Comparison of ENCODE assay signal across 8 cellular contexts in genomic region chr6:154995241-154996162, GRCh38. TPM values are rescaled to one million over a fixed set of nuclear protein-coding genes. Genes with fewer than 3 reads are reported as not detected.
DNase-seq lines count a peak whose midpoint lies in the region; ATAC-seq, FAIRE-seq and TF ChIP-seq lines count a peak whose summit lies in the region.

TIAM2 (plus strand) TSS chr6:154995315; CDS start chr6:155129224, 133,909 bp downstream.

- H3K79me2 ChIP-seq in GM12878 (ENCODE audit: control insufficient read depth, insufficient read depth, low read length) = no peaks in the 10 kb centered on the region

- no peak within 1 kb of the TSS for H3K9ac ChIP-seq in GM12878 (ENCODE audit: control insufficient read depth, insufficient read depth, low read length)

- peak within 1 kb of the TSS; percentile 74 for H3K4me2 ChIP-seq in GM12878 (ENCODE audit: control insufficient read depth, insufficient read depth)

- no peak for TF ChIP-seq EP300 in GM12878 (IDR thresholded peaks at IDR 0.05; ENCODE audit: borderline replicate concordance in 1 of 2, control insufficient read depth in 1 of 2, low read depth in 2 of 2, low read length in 2 of 2)

- peak; percentile 47 for ATAC-seq in GM18498 (IDR thresholded peaks at IDR 0.05; ENCODE audit: unreplicated experiment)
- peak; percentile 64 for ATAC-seq in GM12878

- SMC1A ChIA-PET in GM12878 (lab: Charles Lee; ENCODE audit: uncharacterized antibody, unreplicated experiment) = no interaction called here

- in situ Hi-C loops in GM12878 (cut with MboI) = no loop called here

- RAD21 ChIA-PET in GM12878 (lab: Charles Lee; ENCODE audit: unreplicated experiment) = no interaction called here

- DNase-seq in NCI-H226 = peak; percentile 11
- DNase-seq in GM12878 (ENCODE audit: low read depth, low spot score) = no peak
- DNase-seq in islet precursor cell = peak; percentile 83
- peak in 3 of 4 experiments; percentile 5 to 27 (median 6) for DNase-seq in stimulated activated CD4-positive, alpha-beta T cell treated with anti-CD3 and anti-CD28 coated beads, Interleukin-1b, Interleukin-23, amount 100 ng/mL, for 24 hours (ENCODE audit: low read depth in 4 of 4, low spot score in 1 of 4)
- no peak for DNase-seq in AML-193 (lab: John Stamatoyannopoulos, UW)
- no peak for DNase-seq in NCI-H187 treated with DMSO at 0.1 percent for 48 hours (lab: John Stamatoyannopoulos, UW)
- no peak for DNase-seq in superior temporal gyrus (ENCODE audit: extremely low spot score)

- no peak for TF ChIP-seq CTCF in GM12878 (IDR thresholded peaks at IDR 0.05 in 2 of 3, conservative IDR thresholded peaks at IDR 0.05 in 1 of 3; ENCODE audit: control insufficient read depth in 2 of 3, extremely low read depth in 1 of 3, insufficient read depth in 1 of 3, low read depth in 3 of 3, low read length in 3 of 3)

- no peaks in the 10 kb centered on the region for H4K20me1 ChIP-seq in GM12878 (ENCODE audit: control insufficient read depth, insufficient read depth)

- H3K36me3 ChIP-seq in GM12878 (ENCODE audit: control insufficient read depth in 2 of 2, insufficient read depth in 2 of 2, low read length in 1 of 2) = no peaks in the 10 kb centered on the region

- FAIRE-seq in GM12878 (lab: Jason Lieb, UNC) = no peak

- H3K27ac ChIP-seq in GM12878 (ENCODE audit: control insufficient read depth, insufficient read depth) = no peak within 1 kb of the TSS

- 0 out of 2 replicates have a peak within 1 kb of the TSS, but pooled peaks have one; percentile 34 for H2AFZ ChIP-seq in GM12878 (ENCODE audit: control insufficient read depth, low read depth, low read length)

- CTCF ChIA-PET in GM12878 (lab: Yijun Ruan, JAX) = no interaction called here

- no peak for TF ChIP-seq POLR2A in GM12878 (IDR thresholded peaks at IDR 0.05; ENCODE audit: low read depth, low read length)

- 7% methylated on average over 76 of the region's 114 CpGs for WGBS in GM12878 (ENCODE audit: insufficient coverage, insufficient replicate concordance, low lambda C conversion rate, missing lambda C conversion rate)

- intact Hi-C loops in GM12878 (cut with micrococcal nuclease; ENCODE audit: unreplicated experiment) = no loop called here

- TF ChIP-seq RAD21 in GM12878 (IDR thresholded peaks at IDR 0.05; ENCODE audit: insufficient read depth, low read depth, low read length) = no peak

- H3K27me3 ChIP-seq in GM12878 (replicated peaks in 1 of 2; ENCODE audit: control insufficient read depth in 2 of 2, insufficient read depth in 2 of 2, low read length in 1 of 2) = peaks cover 5 to 10% of the 10 kb centered on the region in 2 experiments; a peak in 3 of 4 replicates

- no peaks in the 10 kb centered on the region for H3K9me3 ChIP-seq in GM12878 (replicated peaks; ENCODE audit: control insufficient read depth, insufficient read depth, low read length)

- H3K4me1 ChIP-seq in GM12878 (ENCODE audit: control insufficient read depth, insufficient read depth, low read length) = no peaks in the 10 kb centered on the region

- H3K4me3 ChIP-seq in GM12878 = peak within 1 kb of the TSS; percentile 55; the same call in 1 of the 2 replicates

- POLR2A ChIA-PET in GM12878 (lab: Charles Lee) = no interaction called here

- no TSS peak for BruUV-seq in GM12878 (replicated peaks; lab: Mats Ljungman, UMichigan)

TF ChIP-seq in GM12878, 131 proteins besides CTCF, POLR2A, EP300 and RAD21:
- TF ChIP-seq SUZ12 (IDR thresholded peaks at IDR 0.05; ENCODE audit: unreplicated experiment) = peak; percentile 54
- TF ChIP-seq TCF3 (IDR thresholded peaks at IDR 0.05; ENCODE audit: borderline replicate concordance, insufficient read depth, low read depth, low read length) = no peak
- peak; percentile 86 for TF ChIP-seq HDAC6 (IDR thresholded peaks at IDR 0.05; ENCODE audit: unreplicated experiment)
- no peak for TF ChIP-seq BHLHE40 (IDR thresholded peaks at IDR 0.05; ENCODE audit: borderline replicate concordance in 1 of 2, low read depth in 2 of 2, low read length in 1 of 2)
- TF ChIP-seq SIN3A (IDR thresholded peaks at IDR 0.05; ENCODE audit: low read depth, low read length) = no peak
- peak; percentile 25; the same call in 1 of the 2 replicates for TF ChIP-seq IKZF1 (conservative IDR thresholded peaks at IDR 0.05)

RNA-seq across cellular contexts. Expression of gene TIAM2, which starts in this region (rescaled TPM):
- total RNA-seq in GM12878 (2013; cell fraction: nucleolus; rRNA removed) = 31.2 and 35.5 TPM in 2 replicates
- total RNA-seq in GM12878 (2014; rRNA removed) = 2.0 and 2.5 TPM in 2 replicates
- 2.5 and 3.1 TPM in 2 replicates for total RNA-seq in GM12878 (2014; rRNA removed; fragmentation: Illumina TruSeq; extraction: Trizol)
- total RNA-seq in GM12878 (2021) = 2.5 TPM in 2 replicates
- polyA plus RNA-seq in GM12878 (2011; ENCODE audit: low read depth) = 3.3 TPM
- polyA plus RNA-seq in GM12878 (2011; rRNA removed) = 10.5 and 12.0 TPM in 2 replicates
- 8.5 and 11.8 TPM in 2 replicates for polyA plus RNA-seq in GM12878 (2011; cell fraction: cytosol; rRNA removed)
- 14.7 and 21.6 TPM in 2 replicates for polyA plus RNA-seq in GM12878 (2011; cell fraction: nucleus; rRNA removed)
- polyA plus RNA-seq in GM12878 (2012) = 4.8 and 5.9 TPM in 2 replicates
- 2.0 and 2.3 TPM in 2 replicates for polyA plus RNA-seq in GM12878 (2014; fragmentation: Illumina TruSeq; extraction: Trizol)
- polyA plus RNA-seq in GM12878 (2014; fragmentation: Nextera tagmentation; extraction: Ambion mirVana) = 1 to 10 TPM; 1.1 to 1.4 TPM
- polyA plus RNA-seq in GM12878 (2014; rRNA removed) = 1.7 and 2.3 TPM in 2 replicates
- polyA plus RNA-seq in GM12878 (2016; fragmentation: Nextera tagmentation; extraction: Ambion mirVana) = 1 to 10 TPM; 1.8 to 2.6 TPM
- polyA minus RNA-seq in GM12878 (2011; rRNA and poly(A)+ RNA removed) = 7.1 and 9.8 TPM in 2 replicates
- polyA minus RNA-seq in GM12878 (2011; cell fraction: cytosol; rRNA and poly(A)+ RNA removed) = 3.5 and 3.8 TPM in 2 replicates
- 6.8 and 11.3 TPM in 2 replicates for polyA minus RNA-seq in GM12878 (2011; cell fraction: nucleus; rRNA and poly(A)+ RNA removed)

Comparison
In these comparisons a context has a peak if more than half of its experiments do, and no peak if none do; other contexts are left out.
1. DNase-seq: peak in NCI-H226 (single experiment), islet precursor cell (single experiment) and stimulated activated CD4-positive, alpha-beta T cell treated with anti-CD3 and anti-CD28 coated beads, Interleukin-1b, Interleukin-23, amount 100 ng/mL, for 24 hours (3 of 4); none in GM12878 (single experiment), AML-193 (0 of 2), NCI-H187 treated with DMSO at 0.1 percent for 48 hours (single experiment) and superior temporal gyrus (single experiment).